ENCODE assay signal across 9 cellular contexts in the genomic region with DNA sequence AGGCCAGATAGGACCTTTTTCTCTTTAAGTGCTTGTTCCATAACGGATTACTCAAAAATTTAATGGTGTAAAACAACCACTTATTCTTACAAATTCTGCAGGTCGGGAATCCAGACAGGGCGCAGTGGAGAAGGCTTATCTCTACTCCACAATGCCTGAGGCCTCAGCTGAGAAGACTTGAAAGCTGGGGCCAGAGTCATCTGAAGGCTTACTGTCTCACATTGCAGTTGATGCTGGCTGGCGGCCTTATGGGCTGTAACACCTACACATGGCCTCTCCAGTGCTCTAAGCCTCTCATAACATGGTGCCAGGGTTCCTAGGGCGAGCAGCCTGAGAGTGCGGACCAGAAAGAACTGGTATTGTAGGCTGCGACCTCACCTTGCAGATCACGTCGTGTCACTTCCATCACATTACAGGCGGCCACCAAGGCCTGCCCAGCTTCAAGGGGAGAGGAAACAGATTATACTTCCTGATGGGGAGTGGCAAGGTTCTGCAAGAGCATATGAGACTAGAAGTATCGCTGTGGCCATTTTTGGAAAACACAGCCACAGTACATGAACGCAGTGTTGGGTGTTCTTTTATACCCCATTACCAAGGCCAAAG. TPM values are rescaled to one million over a fixed set of nuclear protein-coding genes. Genes with fewer than 3 reads are reported as not detected.
DNase-seq lines count a peak whose midpoint lies in the region; ATAC-seq and TF ChIP-seq lines count a peak whose summit lies in the region.
"Had no signal": no experiment of that assay in that cellular context is flagged by ENCODE, and none has a peak within 500 bp of the region (broad histone marks: within the 10 kb centered on the region; RNA-seq: fewer than 3 reads in every experiment).

No MANE protein-coding gene starts in this region.

- ATAC-seq in CD8-positive, alpha-beta T cell: peak; percentile 55
- no peak for ATAC-seq in IMR-90 (ENCODE audit: low read depth)
- ATAC-seq in activated T-helper 17 cell treated with anti-CD3 and anti-CD28 coated beads, Interleukin-2, amount 50 U/mL, for 72 hours (replicated peaks): no peak
- no peak for ATAC-seq in GM21381 (IDR thresholded peaks at IDR 0.05; ENCODE audit: unreplicated experiment)

- peaks cover 25% of the 10 kb centered on the region for H3F3A ChIP-seq in GM23248 (ENCODE audit: insufficient read depth)

- CTCF ChIA-PET in CD8-positive, alpha-beta T cell (lab: Charles Lee): interaction anchor here (0.6 to 7.9 kb wide), 12 partner anchors 9 to 1122 kb away, joined by 3 to 70 read pairs (median 6); no protein-coding TSS in a partner anchor
- CTCF ChIA-PET in IMR-90 (lab: Yijun Ruan, JAX): interaction anchor here (0.9 kb wide), 1 partner anchor 48 kb away, joined by 3 read pairs; no protein-coding TSS in a partner anchor

- no peak overlapping the region for H2AK9ac ChIP-seq in IMR-90 (replicated peaks; ENCODE audit: low read depth, low read length, poor library complexity)

- H3K27ac Mint-ChIP-seq in CD8-positive, alpha-beta T cell: peak overlapping the region; percentile 98
- peak overlapping the region; percentile 79 for H3K27ac Mint-ChIP-seq in activated T-helper 17 cell treated with anti-CD3 and anti-CD28 coated beads, Interleukin-2, amount 50 U/mL, for 72 hours
- H3K27ac Mint-ChIP-seq in neural crest cell (ENCODE audit: unreplicated experiment): peak overlapping the region; percentile 12

- no peak for TF ChIP-seq CTCF in CD8-positive, alpha-beta T cell (IDR thresholded peaks at IDR 0.05)
- TF ChIP-seq CTCF in IMR-90 (conservative IDR thresholded peaks at IDR 0.05; ENCODE audit: low read depth, low read length): no peak
- TF ChIP-seq CTCF in neural crest cell (conservative IDR thresholded peaks at IDR 0.05): no peak

- H4K20me1 ChIP-seq in IMR-90 (ENCODE audit: insufficient read depth, low read length) (peaks cover 13% of the 10 kb centered on the region; the same call in 1 of the 2 replicates), GM23248 (ENCODE audit: insufficient read depth) (no peaks in the 10 kb centered on the region)

- H3K56ac ChIP-seq in IMR-90 (ENCODE audit: extremely low read depth, insufficient read depth, low read length): no peak overlapping the region

- TF ChIP-seq POLR2A in IMR-90 (IDR thresholded peaks at IDR 0.05; ENCODE audit: low read depth, low read length): no peak

- no peak overlapping the region for H3K4ac ChIP-seq in IMR-90 (ENCODE audit: low read depth, low read length)

- WGBS in IMR-90 (ENCODE audit: extremely low coverage in 2 of 2, insufficient read length in 1 of 2), 2 experiments: no CpG with 5 or more reads among the region's 12 CpGs
- WGBS in GM23248 (ENCODE audit: low coverage in 1 of 2, low lambda C conversion rate in 2 of 2, missing lambda C conversion rate in 2 of 2), 2 experiments: 99% methylated on average over 12 of the region's 12 CpGs

- intact Hi-C loops in CD8-positive, alpha-beta T cell (cut with DNase I, micrococcal nuclease): loop anchor here (1.0 to 5.0 kb wide), 2 partner anchors 9 to 33 kb away; no protein-coding TSS in a partner anchor
- intact Hi-C loops in IMR-90 (cut with micrococcal nuclease) (no loop called here), posterior cingulate gyrus (cut with DNase I) (no loop called here)

- peak in 3 of 7 experiments; percentile 36 to 73 (median 42) for DNase-seq in CD8-positive, alpha-beta T cell
- DNase-seq in IMR-90 (no peak), neural crest cell (ENCODE audit: low read depth, low spot score) (no peak), posterior cingulate gyrus (no peak), NCI-H187 treated with DMSO at 0.1 percent for 48 hours (lab: John Stamatoyannopoulos, UW) (no peak), GM23248 (no peak)

- H3K27me3 Mint-ChIP-seq in CD8-positive, alpha-beta T cell (ENCODE audit: low read depth): no peaks in the 10 kb centered on the region
- no peaks in the 10 kb centered on the region for H3K27me3 Mint-ChIP-seq in activated T-helper 17 cell treated with anti-CD3 and anti-CD28 coated beads, Interleukin-2, amount 50 U/mL, for 72 hours
- no peaks in the 10 kb centered on the region for H3K27me3 Mint-ChIP-seq in neural crest cell (ENCODE audit: low read depth)

- no peak overlapping the region for H3K23ac ChIP-seq in IMR-90 (ENCODE audit: low read depth, low read length)

- POLR2A ChIA-PET in CD8-positive, alpha-beta T cell (lab: Charles Lee): interaction anchor here (0.6 to 3.7 kb wide), 12 partner anchors 9 to 68 kb away, joined by 3 to 21 read pairs (median 6); no protein-coding TSS in a partner anchor
- POLR2A ChIA-PET in IMR-90 (lab: Charles Lee; ENCODE audit: unreplicated experiment): no interaction called here

- peak overlapping the region; percentile 35 for H3K27ac ChIP-seq in CD8-positive, alpha-beta T cell (ENCODE audit: low read depth, low read length)
- H3K27ac ChIP-seq in IMR-90 (ENCODE audit: insufficient read depth, low read length) (no peak overlapping the region), GM23248 (no peak overlapping the region)
- H3K27ac ChIP-seq: RWPE1 had no signal

- H4K8ac ChIP-seq in IMR-90 (ENCODE audit: low read depth in 2 of 2, low read length in 2 of 2): no peak overlapping the region

- in situ Hi-C loops in IMR-90 (cut with MboI; ENCODE audit: low sequenced_read_pairs): no loop called here
- in situ Hi-C loops in GM23248 (cut with MboI): no loop called here

- peak overlapping the region; percentile 40; the same call in 1 of the 2 replicates for H2AK5ac ChIP-seq in IMR-90 (ENCODE audit: low read depth, low read length)

- peaks cover 10 to 59% of the 10 kb centered on the region in 2 experiments; a peak in 3 of 4 replicates for H3K79me1 ChIP-seq in IMR-90 (ENCODE audit: low read depth in 1 of 2, low read length in 2 of 2)

- no peak overlapping the region for H2BK20ac ChIP-seq in IMR-90 (ENCODE audit: low read depth, low read length)

- no peak overlapping the region for H3K9ac ChIP-seq in IMR-90 (ENCODE audit: low read depth, low read length)
- no peak overlapping the region for H3K9ac ChIP-seq in GM23248

- no peak overlapping the region for H2BK15ac ChIP-seq in IMR-90 (ENCODE audit: low read depth, low read length)

- H2BK5ac ChIP-seq in IMR-90 (ENCODE audit: low read depth, low read length, poor library complexity, severe bottlenecking): no peak overlapping the region

- peaks cover 22% of the 10 kb centered on the region for H3K9me1 ChIP-seq in IMR-90 (ENCODE audit: insufficient read depth, low read length)

- no TSS peak for BruUV-seq in IMR-90 (replicated peaks; lab: Mats Ljungman, UMichigan)

- no peaks in the 10 kb centered on the region for H3K9me2 ChIP-seq in GM23248 (ENCODE audit: insufficient read depth)

- H3K14ac ChIP-seq in IMR-90 (replicated peaks; ENCODE audit: low read depth, low read length): no peak overlapping the region

- H3K18ac ChIP-seq in IMR-90 (ENCODE audit: low read depth, low read length): no peak overlapping the region

- no peaks in the 10 kb centered on the region for H3K9me3 Mint-ChIP-seq in CD8-positive, alpha-beta T cell
- no peaks in the 10 kb centered on the region for H3K9me3 Mint-ChIP-seq in activated T-helper 17 cell treated with anti-CD3 and anti-CD28 coated beads, Interleukin-2, amount 50 U/mL, for 72 hours
- H3K9me3 Mint-ChIP-seq in neural crest cell: peaks cover 3% of the 10 kb centered on the region

- no peaks in the 10 kb centered on the region for H3K36me3 ChIP-seq in CD8-positive, alpha-beta T cell (ENCODE audit: insufficient read depth, low read length)
- H3K36me3 ChIP-seq in IMR-90 (ENCODE audit: control insufficient read depth, insufficient read depth, low read length) (no peaks in the 10 kb centered on the region), GM23248 (ENCODE audit: low read depth) (no peaks in the 10 kb centered on the region)

- H3K4me2 ChIP-seq in IMR-90 (ENCODE audit: low read depth, low read length): no peak overlapping the region
- no peak overlapping the region for H3K4me2 ChIP-seq in GM23248 (ENCODE audit: unreplicated experiment)

- peak overlapping the region; percentile 40 for H3K4me3 ChIP-seq in CD8-positive, alpha-beta T cell (ENCODE audit: low read depth, low read length)
- H3K4me3 ChIP-seq in IMR-90 (ENCODE audit: insufficient read depth, low read depth, low read length): no peak overlapping the region
- H3K4me3 ChIP-seq in GM23248: no peak overlapping the region

- dilution Hi-C loops in IMR-90 (cut with HindIII; ENCODE audit: low sequenced_read_pairs, unreplicated experiment): no loop called here

- no peak overlapping the region for H4K91ac ChIP-seq in IMR-90 (ENCODE audit: insufficient read depth, low read depth, low read length)

- H3K4me1 ChIP-seq in CD8-positive, alpha-beta T cell (ENCODE audit: insufficient read depth, low read length): peaks cover 98% of the 10 kb centered on the region
- H3K4me1 ChIP-seq in IMR-90 (ENCODE audit: control insufficient read depth, insufficient read depth, low read length) (peaks cover 20% of the 10 kb centered on the region), GM23248 (ENCODE audit: insufficient read depth) (peaks cover 27% of the 10 kb centered on the region)

- peak overlapping the region; percentile 73 for H3K4me3 Mint-ChIP-seq in CD8-positive, alpha-beta T cell
- H3K4me3 Mint-ChIP-seq in activated T-helper 17 cell treated with anti-CD3 and anti-CD28 coated beads, Interleukin-2, amount 50 U/mL, for 72 hours: peak overlapping the region; percentile 61
- H3K4me3 Mint-ChIP-seq in neural crest cell: no peak overlapping the region

- H3K4me1 Mint-ChIP-seq in CD8-positive, alpha-beta T cell (ENCODE audit: low read depth): peaks cover 96% of the 10 kb centered on the region
- peaks cover 73% of the 10 kb centered on the region for H3K4me1 Mint-ChIP-seq in activated T-helper 17 cell treated with anti-CD3 and anti-CD28 coated beads, Interleukin-2, amount 50 U/mL, for 72 hours
- peaks cover 44% of the 10 kb centered on the region for H3K4me1 Mint-ChIP-seq in neural crest cell

- no peaks in the 10 kb centered on the region for H3K9me3 ChIP-seq in CD8-positive, alpha-beta T cell (ENCODE audit: low read length)
- no peaks in the 10 kb centered on the region for H3K9me3 ChIP-seq in IMR-90 (ENCODE audit: control insufficient read depth, insufficient read depth, low read length)
- no peaks in the 10 kb centered on the region for H3K9me3 ChIP-seq in GM23248 (ENCODE audit: low read depth)

- no peaks in the 10 kb centered on the region for H3K79me2 ChIP-seq in GM23248 (ENCODE audit: insufficient read depth)

- H2AFZ ChIP-seq in IMR-90 (replicated peaks; ENCODE audit: low read length, poor library complexity) (no peak overlapping the region), GM23248 (no peak overlapping the region)

- no peaks in the 10 kb centered on the region for H3K27me3 ChIP-seq in CD8-positive, alpha-beta T cell (ENCODE audit: insufficient read depth, low read length)
- H3K27me3 ChIP-seq in IMR-90 (ENCODE audit: control insufficient read depth, insufficient read depth, low read length) (no peaks in the 10 kb centered on the region), GM23248 (replicated peaks; ENCODE audit: insufficient read depth) (no peaks in the 10 kb centered on the region)

- H4K5ac ChIP-seq in IMR-90 (ENCODE audit: low read depth, low read length): no peak overlapping the region

- H3K36me3 Mint-ChIP-seq in CD8-positive, alpha-beta T cell: peaks cover 4% of the 10 kb centered on the region
- H3K36me3 Mint-ChIP-seq in activated T-helper 17 cell treated with anti-CD3 and anti-CD28 coated beads, Interleukin-2, amount 50 U/mL, for 72 hours (ENCODE audit: low read depth): no peaks in the 10 kb centered on the region
- H3K36me3 Mint-ChIP-seq in neural crest cell (ENCODE audit: low read depth): peaks cover 8% of the 10 kb centered on the region

- H2BK120ac ChIP-seq in IMR-90 (ENCODE audit: low read depth, low read length): no peak overlapping the region

- no peak for TF ChIP-seq RAD21 in IMR-90 (IDR thresholded peaks at IDR 0.05; ENCODE audit: low read length)

RNA-seq across cellular contexts. Expression of gene CMTM7, which starts 32.4 kb away (rescaled TPM):
- 10 to 100 TPM; 18.8 to 19.5 TPM for total RNA-seq in CD8-positive, alpha-beta T cell
- total RNA-seq in IMR-90 (2012; rRNA removed): 3.4 and 3.9 TPM in 2 replicates
- 31.4 and 33.7 TPM in 2 replicates for polyA plus RNA-seq in IMR-90 (2012; rRNA removed)
- polyA plus RNA-seq in IMR-90 (2012; cell fraction: cytosol; rRNA removed): 30.2 and 33.4 TPM in 2 replicates
- polyA plus RNA-seq in IMR-90 (2012; cell fraction: nucleus; rRNA removed; ENCODE audit: low replicate concordance): 16.1 and 21.9 TPM in 2 replicates
- 10 to 100 TPM; 26.9 to 51.1 TPM for total RNA-seq in activated T-helper 17 cell treated with anti-CD3 and anti-CD28 coated beads, Interleukin-2, amount 50 U/mL, for 72 hours
- 37.4 and 38.0 TPM in 2 replicates for total RNA-seq in neural crest cell
- 6.3 and 7.1 TPM in 2 replicates for total RNA-seq in GM23248 (2014; rRNA removed; shearing (Covaris generic))
- 21.5 and 23.0 TPM in 2 replicates for polyA plus RNA-seq in GM23248 (2016; fragmentation: Nextera tagmentation; extraction: Ambion mirVana)

Comparison
In these comparisons a context has a peak if more than half of its experiments do, and no peak if none do; other contexts are left out.
1. H3K27ac Mint-ChIP-seq: peak in every context shown above with its lines; median percentile 98 in CD8-positive, alpha-beta T cell; 79 in activated T-helper 17 cell treated with anti-CD3 and anti-CD28 coated beads, Interleukin-2, amount 50 U/mL, for 72 hours; 12 in neural crest cell.
2. intact Hi-C loops: an anchor here in CD8-positive, alpha-beta T cell (1.0 to 5.0 kb wide); none called in IMR-90 and posterior cingulate gyrus.